In the genomic region with DNA sequence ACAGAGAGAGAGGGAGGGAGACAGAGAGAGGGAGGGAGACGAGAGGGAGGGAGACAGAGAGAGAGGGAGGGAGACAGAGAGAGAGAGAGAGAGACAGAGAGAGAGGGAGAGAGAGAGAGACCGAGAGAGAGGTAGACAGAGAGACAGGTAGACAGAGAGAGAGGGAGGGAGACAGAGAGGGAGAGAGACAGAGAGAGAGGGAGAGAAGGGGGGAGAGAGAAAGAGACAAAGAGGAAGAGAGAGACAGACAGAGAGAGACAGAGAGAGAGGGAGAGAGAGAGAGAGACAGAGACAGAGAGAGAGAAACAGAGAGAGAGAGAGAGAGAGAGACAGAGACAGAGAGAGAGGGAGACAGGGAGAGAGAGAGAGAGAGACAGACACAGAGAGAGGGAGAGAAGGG, we compare ENCODE assay signal across 1 cellular context.
TF ChIP-seq lines count a peak whose summit lies in the region.

No MANE protein-coding gene starts in this region.

TF ChIP-seq in WTC11, 78 proteins besides CTCF, POLR2A, EP300 and RAD21 (continued from another document):
- TF ChIP-seq ZNF281 (CRISPR knock-in tag; IDR thresholded peaks at IDR 0.05) (no peak), GTF2I (CRISPR knock-in tag; conservative IDR thresholded peaks at IDR 0.05) (no peak), ESRRA (CRISPR knock-in tag; IDR thresholded peaks at IDR 0.05; ENCODE audit: borderline replicate concordance) (no peak), ETV6 (CRISPR knock-in tag; IDR thresholded peaks at IDR 0.05) (no peak)
TF ChIP-seq in WTC11: peak in this region for 0.
